8 cellular contexts compared by ENCODE assay signal in genomic region chr11:112797653-112798293, GRCh38.
A peak's percentile ranks its signal among the peaks of the same experiment; 100 is the strongest.
DNase-seq lines count a peak whose midpoint lies in the region; ATAC-seq and TF ChIP-seq lines count a peak whose summit lies in the region.

No MANE protein-coding gene starts in this region.

- CTCF ChIA-PET in Panc1 (lab: Charles Lee): interaction anchor here (0.8 kb wide), 1 partner anchor 491 kb away, joined by 4 read pairs; no protein-coding TSS in a partner anchor

- intact Hi-C loops in activated CD4-positive, alpha-beta T cell treated with anti-CD3 and anti-CD28 coated beads, Interleukin-2, amount 10 ng/mL, durations not matched to agents 24 days and 14 days (cut with micrococcal nuclease): no loop called here
- intact Hi-C loops in Panc1 (cut with micrococcal nuclease; ENCODE audit: unreplicated experiment): loop anchor here (5.0 to 10.0 kb wide), 2 partner anchors 490 to 503 kb away; no protein-coding TSS in a partner anchor

- H3K27me3 Mint-ChIP-seq in activated CD4-positive, alpha-beta T cell treated with anti-CD3 and anti-CD28 coated beads, Interleukin-2, amount 10 ng/mL, durations not matched to agents 24 days and 14 days: no peaks in the 10 kb centered on the region

- no peak overlapping the region for H3K27ac ChIP-seq in Panc1 (ENCODE audit: low read length)

- peak; percentile 76 for DNase-seq in activated CD4-positive, alpha-beta T cell treated with anti-CD3 and anti-CD28 coated beads, Interleukin-2, amount 10 ng/mL, durations not matched to agents 24 days and 14 days
- no peak for DNase-seq in activated CD4-positive, alpha-beta T cell treated with anti-CD3 and anti-CD28 coated beads, Interleukin-2, amount 50 U/mL, for 4 hours
- DNase-seq in Panc1 (ENCODE audit: low read depth, low spot score) (peak; percentile 18), fibroblast of villous mesenchyme (ENCODE audit: low read depth) (peak; percentile 6), retina (peak; percentile 51), NCI-H1436 (lab: John Stamatoyannopoulos, UW) (no peak)

- peak; percentile 58 for ATAC-seq in HG03066 (IDR thresholded peaks at IDR 0.05; ENCODE audit: low read depth, unreplicated experiment)
- 0 out of 2 replicates have a peak, but pooled peaks have one; percentile 14 for ATAC-seq in Panc1
- ATAC-seq in GM21367 (IDR thresholded peaks at IDR 0.05; ENCODE audit: unreplicated experiment): no peak

- no peaks in the 10 kb centered on the region for H3K36me3 Mint-ChIP-seq in activated CD4-positive, alpha-beta T cell treated with anti-CD3 and anti-CD28 coated beads, Interleukin-2, amount 10 ng/mL, durations not matched to agents 24 days and 14 days (ENCODE audit: low read depth)

- H3K4me3 ChIP-seq in Panc1 (ENCODE audit: low read depth in 2 of 2, low read length in 2 of 2) (no peak overlapping the region), fibroblast of villous mesenchyme (ENCODE audit: low read depth, low read length) (no peak overlapping the region)

- no peaks in the 10 kb centered on the region for H3K36me3 ChIP-seq in Panc1 (ENCODE audit: control insufficient read depth, insufficient read depth, low read length)

- no peaks in the 10 kb centered on the region for H3K4me1 ChIP-seq in Panc1 (ENCODE audit: control insufficient read depth, insufficient read depth, low read length)

- TF ChIP-seq CTCF in Panc1 (IDR thresholded peaks at IDR 0.05) (peak; percentile 57), fibroblast of villous mesenchyme (IDR thresholded peaks at IDR 0.05; ENCODE audit: insufficient read depth, low read depth, low read length) (peak; percentile 44)

- no peak overlapping the region for H3K27ac Mint-ChIP-seq in activated CD4-positive, alpha-beta T cell treated with anti-CD3 and anti-CD28 coated beads, Interleukin-2, amount 10 ng/mL, durations not matched to agents 24 days and 14 days

- peak overlapping the region; percentile 34 for H3K4me3 Mint-ChIP-seq in activated CD4-positive, alpha-beta T cell treated with anti-CD3 and anti-CD28 coated beads, Interleukin-2, amount 10 ng/mL, durations not matched to agents 24 days and 14 days

- in situ Hi-C loops in Panc1 (cut with HindIII; ENCODE audit: low pct_unique_long_range_greater_than_20kb, low sequenced_read_pairs): no loop called here

- POLR2A ChIA-PET in Panc1 (lab: Charles Lee): no interaction called here

- H3K9me3 ChIP-seq in Panc1 (ENCODE audit: control insufficient read depth, insufficient read depth, low read depth, low read length): no peaks in the 10 kb centered on the region

- BruUV-seq in Panc1 (replicated peaks; lab: Mats Ljungman, UMichigan): no TSS peak

- H3K27me3 ChIP-seq in Panc1 (ENCODE audit: control insufficient read depth, insufficient read depth, low read length): peaks cover 7% of the 10 kb centered on the region; the same call in 1 of the 2 replicates

- H3K4me1 Mint-ChIP-seq in activated CD4-positive, alpha-beta T cell treated with anti-CD3 and anti-CD28 coated beads, Interleukin-2, amount 10 ng/mL, durations not matched to agents 24 days and 14 days: peaks cover 4% of the 10 kb centered on the region

- H3K9me3 Mint-ChIP-seq in activated CD4-positive, alpha-beta T cell treated with anti-CD3 and anti-CD28 coated beads, Interleukin-2, amount 10 ng/mL, durations not matched to agents 24 days and 14 days: no peaks in the 10 kb centered on the region

Comparison
In these comparisons a context has a peak if more than half of its experiments do, and no peak if none do; other contexts are left out.
1. DNase-seq: peak in activated CD4-positive, alpha-beta T cell treated with anti-CD3 and anti-CD28 coated beads, Interleukin-2, amount 10 ng/mL, durations not matched to agents 24 days and 14 days (single experiment), Panc1 (single experiment), fibroblast of villous mesenchyme (single experiment) and retina (single experiment); none in activated CD4-positive, alpha-beta T cell treated with anti-CD3 and anti-CD28 coated beads, Interleukin-2, amount 50 U/mL, for 4 hours (0 of 2) and NCI-H1436 (single experiment).